18 cellular contexts compared by ENCODE assay signal in the genomic region with DNA sequence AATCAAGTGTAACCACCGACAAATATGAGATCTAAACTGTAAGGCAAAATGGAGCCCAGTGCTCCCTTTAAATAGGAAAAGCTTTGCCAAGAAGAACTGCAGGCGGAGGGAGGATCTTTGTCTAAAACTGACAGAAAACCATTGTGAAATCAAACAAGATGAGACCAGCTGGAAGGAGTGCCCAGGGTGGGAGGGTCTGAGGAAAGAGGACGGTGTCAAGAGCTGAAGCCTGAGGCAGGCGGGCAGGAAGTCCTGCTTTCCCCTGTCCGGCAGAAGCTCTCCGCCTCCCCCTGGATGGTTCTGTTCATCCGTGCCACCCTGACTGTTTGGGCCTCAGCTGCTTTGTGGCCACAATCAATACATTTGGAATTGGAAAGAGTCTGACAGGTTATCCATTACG. TPM values are rescaled to one million over a fixed set of nuclear protein-coding genes. Genes with fewer than 3 reads are reported as not detected.
A peak's percentile ranks its signal among the peaks of the same experiment; 100 is the strongest.
DNase-seq lines count a peak whose midpoint lies in the region; ATAC-seq and TF ChIP-seq lines count a peak whose summit lies in the region.
"Had no signal": no experiment of that assay in that cellular context is flagged by ENCODE, and none has a peak within 500 bp of the region (broad histone marks: within the 10 kb centered on the region; RNA-seq: fewer than 3 reads in every experiment).

No MANE protein-coding gene starts in this region.

- H3K9me3 ChIP-seq in NT2/D1 (ENCODE audit: insufficient read depth, low read length): no peaks in the 10 kb centered on the region
- H3K9me3 ChIP-seq: heart left ventricle had no signal

- TF ChIP-seq CTCF in chondrocyte (IDR thresholded peaks at IDR 0.05): no peak

- peaks cover 10% of the 10 kb centered on the region for H3K4me1 ChIP-seq in NT2/D1 (ENCODE audit: insufficient read depth, insufficient read length)

- H3K9me3 Mint-ChIP-seq in chondrocyte (ENCODE audit: low read depth): no peaks in the 10 kb centered on the region
- H3K9me3 Mint-ChIP-seq: CD8-positive, alpha-beta memory T cell had no signal

- no peak overlapping the region for H3K4me3 ChIP-seq in NT2/D1 (ENCODE audit: insufficient read length, low read depth)
- H3K4me3 ChIP-seq: heart left ventricle had no signal

- H3K27me3 ChIP-seq in NT2/D1 (ENCODE audit: insufficient read depth, insufficient read length): no peaks in the 10 kb centered on the region
- H3K27me3 ChIP-seq: heart left ventricle had no signal

- no peak overlapping the region for H3K4me3 Mint-ChIP-seq in chondrocyte (ENCODE audit: unreplicated experiment)
- H3K4me3 Mint-ChIP-seq: CD8-positive, alpha-beta memory T cell; nephron progenitor cell had no signal

- intact Hi-C loops in head of caudate nucleus (cut with DNase I): no loop called here

- no peaks in the 10 kb centered on the region for H3K36me3 Mint-ChIP-seq in chondrocyte (ENCODE audit: low read depth)

- H3K36me3 ChIP-seq in NT2/D1 (ENCODE audit: insufficient read depth, insufficient read length, low read length): peaks cover 10% of the 10 kb centered on the region

- no peaks in the 10 kb centered on the region for H3K27me3 Mint-ChIP-seq in chondrocyte (ENCODE audit: low read depth)

- DNase-seq in NT2/D1 (ENCODE audit: low read depth, low spot score) (no peak), chondrocyte (ENCODE audit: low spot score) (no peak), head of caudate nucleus (peak in 33 of 42 donors; percentile 29 to 84 (median 60)), superior temporal gyrus (ENCODE audit: extremely low spot score) (peak; percentile 73), activated gamma-delta T cell treated with Interleukin-2 at 50 U/mL for 16 hours (no peak)
- DNase-seq: activated CD4-positive, alpha-beta T cell treated with anti-CD3 and anti-CD28 coated beads for 4 hours; activated naive CD4-positive, alpha-beta T cell; CD8-positive, alpha-beta memory T cell; cortex of kidney; DND-41; NCI-H187; NCI-H226; nephron progenitor cell; stimulated activated CD4-positive, alpha-beta T cell treated with anti-CD3 and anti-CD28 coated beads, Interleukin-12 subunit alpha, Interleukin-12 subunit beta, amount 100 ng/mL, for 4 hours; trophoblast cell had no signal

- peaks cover 75% of the 10 kb centered on the region for H3K4me1 Mint-ChIP-seq in chondrocyte (ENCODE audit: low read depth)

- H3K27ac Mint-ChIP-seq in chondrocyte (ENCODE audit: unreplicated experiment): peak overlapping the region; percentile 14
- H3K27ac Mint-ChIP-seq: CD8-positive, alpha-beta memory T cell had no signal

- no peak for ATAC-seq in HG03045 (IDR thresholded peaks at IDR 0.05; ENCODE audit: unreplicated experiment)
- ATAC-seq in HG03025 (IDR thresholded peaks at IDR 0.05; ENCODE audit: low FRiP score, unreplicated experiment): no peak

- peak overlapping the region; percentile 34 for H3K9ac ChIP-seq in NT2/D1 (ENCODE audit: insufficient read length, low read depth)

RNA-seq across cellular contexts. Expression of a gene that starts 37.5 kb away (rescaled TPM):
- total RNA-seq in chondrocyte: 106 to 113 TPM (median 107 TPM) in 3 replicates

Comparison
In these comparisons a context has a peak if more than half of its experiments do, and no peak if none do; other contexts are left out.
1. DNase-seq: peak in head of caudate nucleus (33 of 42) and superior temporal gyrus (single experiment); none in NT2/D1 (single experiment), chondrocyte (single experiment) and activated gamma-delta T cell treated with Interleukin-2 at 50 U/mL for 16 hours (single experiment).